19 cellular contexts compared by ENCODE assay signal in the genomic region with DNA sequence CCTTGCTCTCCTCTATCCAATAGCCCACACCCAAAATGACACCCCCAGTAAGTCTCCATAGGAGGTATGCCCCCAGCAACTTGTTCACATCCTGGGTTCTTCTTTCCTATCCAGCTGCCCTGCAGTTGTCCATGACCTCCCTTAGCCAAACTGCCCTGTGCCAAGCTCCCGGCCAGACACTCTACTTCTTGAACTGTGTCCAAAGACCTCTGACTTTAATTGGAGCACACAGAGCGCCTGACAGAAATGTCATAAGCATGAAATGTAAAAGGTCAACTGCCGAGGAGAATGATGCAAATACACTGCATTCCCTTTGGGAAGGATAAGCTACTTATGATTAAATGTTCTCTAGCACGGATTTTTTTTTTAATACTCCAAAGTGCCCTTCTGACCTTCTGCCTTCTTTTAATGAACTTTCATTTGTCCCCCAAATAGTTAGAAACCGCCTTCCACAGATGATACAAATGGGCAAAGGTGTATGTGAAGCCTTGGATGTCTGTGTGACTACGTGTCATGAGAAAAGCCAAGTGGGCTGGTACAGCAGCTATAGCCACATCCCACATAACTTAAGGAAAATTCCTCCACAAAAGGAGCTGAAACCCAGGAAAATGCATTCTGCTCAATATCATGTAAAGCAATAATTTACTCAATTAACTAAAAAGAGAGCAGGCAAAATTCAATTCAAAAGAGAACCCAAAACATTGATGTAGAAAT. TPM values are rescaled to one million over a fixed set of nuclear protein-coding genes. Genes with fewer than 3 reads are reported as not detected.
DNase-seq lines count a peak whose midpoint lies in the region; FAIRE-seq and TF ChIP-seq lines count a peak whose summit lies in the region.
"Had no signal": no experiment of that assay in that cellular context is flagged by ENCODE, and none has a peak within 500 bp of the region (broad histone marks: within the 10 kb centered on the region; RNA-seq: fewer than 3 reads in every experiment).

No MANE protein-coding gene starts in this region.

- no peak overlapping the region for H3K9ac ChIP-seq in trophoblast cell (ENCODE audit: low read length)
- H3K9ac ChIP-seq: KMS-11 had no signal

- no peak overlapping the region for H4K12ac ChIP-seq in trophoblast cell (ENCODE audit: low read depth, low read length)

- H2BK5ac ChIP-seq in trophoblast cell (ENCODE audit: low read depth, low read length, poor library complexity) = no peak overlapping the region

- no peak overlapping the region for H2AK5ac ChIP-seq in trophoblast cell (ENCODE audit: low read length)

- no peaks in the 10 kb centered on the region for H3K79me2 ChIP-seq in trophoblast cell (ENCODE audit: control insufficient read depth, insufficient read depth, low read length, poor library complexity)

- intact Hi-C loops in cardiac septum (cut with DNase I) = loop anchor here (2.0 kb wide), 1 partner anchor 26 kb away; a partner anchor contains a TSS

- no CpG with 5 or more reads among the region's 6 CpGs for WGBS in trophoblast cell (ENCODE audit: extremely low coverage, insufficient coverage, insufficient read length)

- DNase-seq in D721Med (ENCODE audit: insufficient read length, low spot score) (no peak), amniotic epithelial cell (ENCODE audit: low read depth) (peak; percentile 25), cardiac septum (ENCODE audit: low spot score) (peak; percentile 81), trophoblast cell (peak; percentile 7 to 61), DMS153 treated with DMSO at 0.1 percent for 48 hours (lab: John Stamatoyannopoulos, UW; ENCODE audit: unreplicated experiment) (no peak), DMS 273 treated with DMSO at 0.1 percent for 48 hours (lab: John Stamatoyannopoulos, UW) (no peak), caudate nucleus (lab: John Stamatoyannopoulos, UW) (no peak)
- DNase-seq in activated naive CD4-positive, alpha-beta T cell (lab: John Stamatoyannopoulos, UW) = no peak
- DNase-seq: activated CD4-positive, alpha-beta T cell treated with anti-CD3 and anti-CD28 coated beads for 48 hours; activated naive CD8-positive, alpha-beta T cell treated with anti-CD3 and anti-CD28 coated beads, Interleukin-2, amount 50 U/mL, for 24 hours; activated T-cell treated with anti-CD3 and anti-CD28 coated beads, Interleukin-2, amount 50 U/mL, for 1 hour; naive B cell; NCI-H2029; substantia nigra; T-helper 2 cell had no signal

- no peak overlapping the region for H2BK12ac ChIP-seq in trophoblast cell (ENCODE audit: low read length)

- H2AFZ ChIP-seq in trophoblast cell (ENCODE audit: insufficient read depth, low read length, poor library complexity) = no peak overlapping the region

- no peak overlapping the region for H2BK120ac ChIP-seq in trophoblast cell (ENCODE audit: insufficient read depth, low read length, poor library complexity)

- no peak overlapping the region for H3K4me3 ChIP-seq in trophoblast cell (ENCODE audit: low read depth, low read length)
- H3K4me3 ChIP-seq: skin epidermis had no signal

- no peak overlapping the region for H3K18ac ChIP-seq in trophoblast cell (ENCODE audit: low read length)

- TF ChIP-seq CTCF in D721Med (IDR thresholded peaks at IDR 0.05; ENCODE audit: insufficient read depth, missing control alignments) = no peak

- H4K91ac ChIP-seq in trophoblast cell (ENCODE audit: low read depth, low read length) = no peak overlapping the region

- no peaks in the 10 kb centered on the region for H3K27me3 ChIP-seq in trophoblast cell (ENCODE audit: insufficient read depth, low read length)

- H3K4me1 ChIP-seq in trophoblast cell (ENCODE audit: control insufficient read depth in 1 of 2, insufficient read depth in 2 of 2, low read length in 2 of 2) = no peaks in the 10 kb centered on the region

- H3K27ac ChIP-seq in trophoblast cell (ENCODE audit: low read depth, low read length) = no peak overlapping the region
- no peak overlapping the region for H3K27ac ChIP-seq in caudate nucleus (ENCODE audit: low read depth, low read length)
- H3K27ac ChIP-seq: KMS-11 had no signal

- H3K9me3 ChIP-seq in trophoblast cell (ENCODE audit: insufficient read depth, low read depth, low read length) = no peaks in the 10 kb centered on the region

- H3K23ac ChIP-seq in trophoblast cell (ENCODE audit: low read length) = no peak overlapping the region

- H3K36me3 ChIP-seq in trophoblast cell (ENCODE audit: control insufficient read depth in 1 of 2, insufficient read depth in 2 of 2, low read length in 2 of 2) = no peaks in the 10 kb centered on the region

- H3K79me1 ChIP-seq in trophoblast cell (ENCODE audit: low read length) = no peaks in the 10 kb centered on the region

- peak; percentile 46 for FAIRE-seq in D721Med (lab: Jason Lieb, UNC)
- FAIRE-seq: H54, keratinocyte had no signal

- no peak overlapping the region for H3K4me2 ChIP-seq in trophoblast cell (ENCODE audit: low read length)
- H3K4me2 ChIP-seq: KMS-11 had no signal

- no peak overlapping the region for H3K14ac ChIP-seq in trophoblast cell (ENCODE audit: low read length)

- H3K4ac ChIP-seq in trophoblast cell (ENCODE audit: low read depth, low read length) = no peak overlapping the region

- H4K8ac ChIP-seq in trophoblast cell (ENCODE audit: low read depth, low read length) = no peak overlapping the region

RNA-seq across cellular contexts. Expression of a gene that starts 26.7 kb away (rescaled TPM):
- total RNA-seq in cardiac septum = 67.0 TPM
- polyA plus RNA-seq in trophoblast cell (2013) = 0.35 and 0.42 TPM in 2 replicates

Comparison
In these comparisons a context has a peak if more than half of its experiments do, and no peak if none do; other contexts are left out.
1. DNase-seq: peak in amniotic epithelial cell (single experiment), cardiac septum (single experiment) and trophoblast cell (2 of 2); none in D721Med (single experiment), DMS153 treated with DMSO at 0.1 percent for 48 hours (single experiment), DMS 273 treated with DMSO at 0.1 percent for 48 hours (single experiment), activated naive CD4-positive, alpha-beta T cell (0 of 4) and caudate nucleus (0 of 61).